In the genomic region with DNA sequence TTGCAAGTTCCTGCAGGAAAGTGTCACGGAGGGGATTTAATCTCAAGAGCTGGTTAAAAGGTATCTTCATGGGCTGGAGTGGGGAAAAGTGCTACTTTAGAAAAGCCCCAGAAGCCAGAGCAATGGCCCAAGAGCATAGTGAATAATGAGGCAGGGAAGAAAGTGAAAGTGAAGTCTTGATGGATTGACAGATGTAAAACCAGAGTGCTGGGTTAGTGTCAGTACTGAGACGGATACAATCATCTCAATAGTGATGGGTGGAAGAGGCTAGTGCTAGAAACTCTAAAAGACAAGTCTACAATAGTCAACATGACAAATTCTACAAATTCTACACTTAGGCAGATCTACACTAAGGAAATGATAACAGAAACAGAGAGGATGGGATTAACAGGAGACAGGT, we compare ENCODE assay signal across 23 cellular contexts.
A peak's percentile ranks its signal among the peaks of the same experiment; 100 is the strongest.
DNase-seq lines count a peak whose midpoint lies in the region; ATAC-seq and TF ChIP-seq lines count a peak whose summit lies in the region.
"Had no signal": no experiment of that assay in that cellular context is flagged by ENCODE, and none has a peak within 500 bp of the region (broad histone marks: within the 10 kb centered on the region; RNA-seq: fewer than 3 reads in every experiment).

No MANE protein-coding gene starts in this region.

- no peak overlapping the region for H3K27ac Mint-ChIP-seq in Calu3 (ENCODE audit: unreplicated experiment)
- H3K27ac Mint-ChIP-seq: activated naive CD4-positive, alpha-beta T cell treated with anti-CD3 and anti-CD28 coated beads, Interleukin-2, amount 10 ng/mL, durations not matched to agents 7 days and 5 days had no signal

- H3K9ac ChIP-seq in fibroblast of lung (ENCODE audit: insufficient read depth, low read length) = no peak overlapping the region

- intact Hi-C loops in Calu3 (cut with micrococcal nuclease; ENCODE audit: unreplicated experiment) = loop anchor here (10.0 kb wide), 1 partner anchor 96 kb away; no protein-coding TSS in a partner anchor
- intact Hi-C loops in right lobe of liver (cut with DNase I) = no loop called here

- BruUV-seq in Calu3 (replicated peaks; lab: Mats Ljungman, UMichigan) = no TSS peak

- H3K4me1 ChIP-seq in fibroblast of lung (ENCODE audit: control insufficient read depth, extremely low read depth, insufficient read depth, low read length) = peaks cover 3% of the 10 kb centered on the region
- H3K4me1 ChIP-seq in right lobe of liver = no peaks in the 10 kb centered on the region
- H3K4me1 ChIP-seq in suprapubic skin = peaks cover 7% of the 10 kb centered on the region
- H3K4me1 ChIP-seq: Caco-2, left lung had no signal

- H3K36me3 Mint-ChIP-seq in Calu3 (ENCODE audit: insufficient read depth, unreplicated experiment) = no peaks in the 10 kb centered on the region

- no peaks in the 10 kb centered on the region for H3K27me3 ChIP-seq in fibroblast of lung (ENCODE audit: control insufficient read depth, insufficient read depth, low read length)
- no peaks in the 10 kb centered on the region for H3K27me3 ChIP-seq in right lobe of liver
- no peaks in the 10 kb centered on the region for H3K27me3 ChIP-seq in suprapubic skin
- H3K27me3 ChIP-seq: body of pancreas, left lung, pancreas had no signal

- H3K9me3 Mint-ChIP-seq in Calu3 (ENCODE audit: low read depth, unreplicated experiment) = no peaks in the 10 kb centered on the region

- peak overlapping the region; percentile 84 for H3K4me2 ChIP-seq in fibroblast of lung (ENCODE audit: extremely low read depth, insufficient read depth, low read length)

- peak; percentile 36 for DNase-seq in GM10248 (ENCODE audit: extremely low spot score)
- peak in 1 of 2 donors; percentile 2 for DNase-seq in fibroblast of lung (ENCODE audit: low read depth in 2 of 2)
- DNase-seq in Calu3 = no peak
- DNase-seq in right lobe of liver = no peak
- no peak for DNase-seq in suprapubic skin (ENCODE audit: low spot score in 2 of 2)
- no peak for DNase-seq in C1 segment of cervical spinal cord (lab: John Stamatoyannopoulos, UW)
- DNase-seq: activated naive CD4-positive, alpha-beta T cell treated with anti-CD3 and anti-CD28 coated beads, Interleukin-2, amount 10 ng/mL, durations not matched to agents 7 days and 5 days; AML-193; body of pancreas; Caco-2; cortex of kidney; left lung; MV-4-11; NCI-H2029; NCI-H510A; pancreas; SIG-M5; stimulated activated CD4-positive, alpha-beta T cell treated with anti-CD3 and anti-CD28 coated beads, Interleukin-4, amount 100 ng/mL, for 1 hour; substantia nigra had no signal

- H3K27ac ChIP-seq in fibroblast of lung (ENCODE audit: insufficient read depth, low read length) (no peak overlapping the region), right lobe of liver (no peak overlapping the region), suprapubic skin (no peak overlapping the region)
- H3K27ac ChIP-seq: body of pancreas, left lung, pancreas had no signal

- TF ChIP-seq CTCF in GM10248 (IDR thresholded peaks at IDR 0.05; ENCODE audit: control extremely low read depth, extremely low read depth, low read depth, missing control alignments) (no peak), fibroblast of lung (conservative IDR thresholded peaks at IDR 0.05 in 1 of 2, IDR thresholded peaks at IDR 0.05 in 1 of 2; ENCODE audit: low read depth in 1 of 2, low read length in 2 of 2) (no peak), Calu3 (IDR thresholded peaks at IDR 0.05; ENCODE audit: unreplicated experiment) (no peak), right lobe of liver (IDR thresholded peaks at IDR 0.05) (no peak), suprapubic skin (IDR thresholded peaks at IDR 0.05) (no peak)

- WGBS in right lobe of liver (ENCODE audit: insufficient coverage, low coverage, low lambda C conversion rate, missing lambda C conversion rate) = 94% methylated on average over 2 of the region's 2 CpGs
- 80% methylated on average over 2 of the region's 2 CpGs for WGBS in suprapubic skin

- no peak overlapping the region for H3K4me3 Mint-ChIP-seq in Calu3 (ENCODE audit: low read depth, unreplicated experiment)
- H3K4me3 Mint-ChIP-seq: activated naive CD4-positive, alpha-beta T cell treated with anti-CD3 and anti-CD28 coated beads, Interleukin-2, amount 10 ng/mL, durations not matched to agents 7 days and 5 days; IgD-negative memory B cell had no signal

- H3K36me3 ChIP-seq in fibroblast of lung (ENCODE audit: control insufficient read depth, insufficient read depth, low read length) (peaks cover 2% of the 10 kb centered on the region), right lobe of liver (no peaks in the 10 kb centered on the region), suprapubic skin (no peaks in the 10 kb centered on the region)
- H3K36me3 ChIP-seq: left lung, pancreas had no signal

- no peak for TF ChIP-seq POLR2A in right lobe of liver (IDR thresholded peaks at IDR 0.05)
- no peak for TF ChIP-seq POLR2A in suprapubic skin (IDR thresholded peaks at IDR 0.05)

- peaks cover 30% of the 10 kb centered on the region for H3K4me1 Mint-ChIP-seq in Calu3 (ENCODE audit: low read depth, unreplicated experiment)

- H3K9me3 ChIP-seq in fibroblast of lung (ENCODE audit: control insufficient read depth, insufficient read depth, low read depth, low read length) (no peaks in the 10 kb centered on the region), right lobe of liver (no peaks in the 10 kb centered on the region), suprapubic skin (no peaks in the 10 kb centered on the region)
- H3K9me3 ChIP-seq: Caco-2, left lung, pancreas had no signal

- H2AFZ ChIP-seq in fibroblast of lung (ENCODE audit: low read length) = peak overlapping the region; percentile 48

- CTCF ChIA-PET in GM10248 (lab: Yijun Ruan, JAX) (interaction anchor here (1.3 to 1.4 kb wide), 2 partner anchors 9 to 93 kb away, joined by 4 read pairs; no protein-coding TSS in a partner anchor), Calu3 (lab: Charles Lee) (no interaction called here)

- ATAC-seq in GM18867 (IDR thresholded peaks at IDR 0.05; ENCODE audit: unreplicated experiment) (peak; percentile 70), HG03442 (IDR thresholded peaks at IDR 0.05; ENCODE audit: unreplicated experiment) (peak; percentile 54), right lobe of liver (no peak)
- ATAC-seq: body of pancreas, HCT116, left lung, pancreas had no signal

- H3K79me2 ChIP-seq in fibroblast of lung (ENCODE audit: control insufficient read depth, insufficient read depth, low read length) = peaks cover 6% of the 10 kb centered on the region

- H3K27me3 Mint-ChIP-seq in Calu3 (ENCODE audit: unreplicated experiment) = no peaks in the 10 kb centered on the region
- H3K27me3 Mint-ChIP-seq: activated naive CD4-positive, alpha-beta T cell treated with anti-CD3 and anti-CD28 coated beads, Interleukin-2, amount 10 ng/mL, durations not matched to agents 7 days and 5 days; IgD-negative memory B cell had no signal

- no peaks in the 10 kb centered on the region for H4K20me1 ChIP-seq in fibroblast of lung (ENCODE audit: control insufficient read depth, extremely low read depth, insufficient read depth, low read length)

- peak overlapping the region in 1 of 4 experiments; percentile 12 for H3K4me3 ChIP-seq in fibroblast of lung (replicated peaks in 1 of 4; ENCODE audit: control extremely low read depth in 1 of 4, insufficient read depth in 1 of 4, low read depth in 3 of 4, low read length in 4 of 4)
- H3K4me3 ChIP-seq in right lobe of liver = no peak overlapping the region
- no peak overlapping the region for H3K4me3 ChIP-seq in suprapubic skin
- H3K4me3 ChIP-seq: body of pancreas, left lung, pancreas had no signal

- POLR2A ChIA-PET in GM10248 (lab: Yijun Ruan, JAX) = no interaction called here

- TF ChIP-seq EP300 in suprapubic skin (IDR thresholded peaks at IDR 0.05) = no peak

Comparison
In these comparisons a context has a peak if more than half of its experiments do, and no peak if none do; other contexts are left out.
1. ATAC-seq: peak in GM18867 (single experiment) and HG03442 (single experiment); none in right lobe of liver (0 of 4).